Comparison of ENCODE assay signal across 11 cellular contexts in genomic region chr5:139061856-139062255, GRCh38.
DNase-seq lines count a peak whose midpoint lies in the region; ATAC-seq, FAIRE-seq and TF ChIP-seq lines count a peak whose summit lies in the region.
"Had no signal": no experiment of that assay in that cellular context is flagged by ENCODE, and none has a peak within 500 bp of the region (broad histone marks: within the 10 kb centered on the region; RNA-seq: fewer than 3 reads in every experiment).

No MANE protein-coding gene starts in this region.

- peaks cover 0 to 8% (median 0%) of the 10 kb centered on the region in 4 donors for H3K4me1 Mint-ChIP-seq in naive thymus-derived CD8-positive, alpha-beta T cell
- H3K4me1 Mint-ChIP-seq: activated naive CD8-positive, alpha-beta T cell treated with anti-CD3 and anti-CD28 coated beads for 36 hours had no signal

- peak; percentile 41 for ATAC-seq in SK-N-SH treated with all-trans-retinoic acid at 6 μM for 48 hours
- no peak for ATAC-seq in naive thymus-derived CD8-positive, alpha-beta T cell

- H3K9me3 Mint-ChIP-seq in naive thymus-derived CD8-positive, alpha-beta T cell: no peaks in the 10 kb centered on the region

- peak overlapping the region; percentile 33; the same call in 1 of the 2 replicates for H3K9ac ChIP-seq in iPS-20b (ENCODE audit: low read depth, low read length)

- DNase-seq in NCI-H2029 (lab: John Stamatoyannopoulos, UW): peak; percentile 58
- no peak for DNase-seq in NCI-H2029 treated with DMSO at 0.1 percent for 48 hours (lab: John Stamatoyannopoulos, UW)
- no peak for DNase-seq in suprapubic skin (ENCODE audit: low spot score in 2 of 2)
- no peak for DNase-seq in GM12892 (ENCODE audit: insufficient read length)
- DNase-seq in activated effector memory CD4-positive, alpha-beta T cell treated with Interleukin-2 at 50 U/mL for 16 hours: no peak
- no peak for DNase-seq in naive thymus-derived CD8-positive, alpha-beta T cell
- DNase-seq: activated naive CD8-positive, alpha-beta T cell treated with anti-CD3 and anti-CD28 coated beads for 36 hours; OCI-M1 had no signal

- H3K36me3 Mint-ChIP-seq in naive thymus-derived CD8-positive, alpha-beta T cell: peaks cover 0 to 6% (median 0%) of the 10 kb centered on the region in 3 donors

- 74% methylated on average over 4 of the region's 4 CpGs for WGBS in suprapubic skin

- no peak for TF ChIP-seq EP300 in suprapubic skin (IDR thresholded peaks at IDR 0.05)

- H3K27me3 ChIP-seq in iPS-20b (ENCODE audit: insufficient read depth, low read length) (no peaks in the 10 kb centered on the region), suprapubic skin (no peaks in the 10 kb centered on the region)

- TF ChIP-seq POLR2A in suprapubic skin (IDR thresholded peaks at IDR 0.05) (no peak), GM12892 (IDR thresholded peaks at IDR 0.05; ENCODE audit: low read depth, low read length) (no peak)

- H3K9me3 ChIP-seq in iPS-20b (ENCODE audit: insufficient read depth, low read depth, low read length) (no peaks in the 10 kb centered on the region), suprapubic skin (no peaks in the 10 kb centered on the region)
- H3K9me3 ChIP-seq: A549 had no signal

- FAIRE-seq in GM12892 (lab: Jason Lieb, UNC): no peak
- FAIRE-seq: A549 had no signal

- H3K27me3 Mint-ChIP-seq in naive thymus-derived CD8-positive, alpha-beta T cell: no peaks in the 10 kb centered on the region
- H3K27me3 Mint-ChIP-seq: activated naive CD8-positive, alpha-beta T cell treated with anti-CD3 and anti-CD28 coated beads for 36 hours had no signal

- H3K4me3 ChIP-seq in iPS-20b (ENCODE audit: low read length) (no peak overlapping the region), suprapubic skin (no peak overlapping the region)
- H3K4me3 ChIP-seq: A549 had no signal

- H3K36me3 ChIP-seq in iPS-20b (ENCODE audit: insufficient read depth, low read depth, low read length) (no peaks in the 10 kb centered on the region), suprapubic skin (no peaks in the 10 kb centered on the region)

- H3K4me3 Mint-ChIP-seq in naive thymus-derived CD8-positive, alpha-beta T cell: no peak overlapping the region
- H3K4me3 Mint-ChIP-seq: activated naive CD8-positive, alpha-beta T cell treated with anti-CD3 and anti-CD28 coated beads for 36 hours had no signal

- no peak overlapping the region for H3K27ac ChIP-seq in iPS-20b (ENCODE audit: low read length)
- H3K27ac ChIP-seq in suprapubic skin: peak overlapping the region; percentile 8

- H3K27ac Mint-ChIP-seq in naive thymus-derived CD8-positive, alpha-beta T cell: no peak overlapping the region
- H3K27ac Mint-ChIP-seq: activated naive CD8-positive, alpha-beta T cell treated with anti-CD3 and anti-CD28 coated beads for 36 hours had no signal

- no peak for TF ChIP-seq CTCF in suprapubic skin (IDR thresholded peaks at IDR 0.05)

- H3K4me1 ChIP-seq in iPS-20b (ENCODE audit: insufficient read depth, low read length) (peaks cover 9% of the 10 kb centered on the region; the same call in 1 of the 2 replicates), suprapubic skin (peaks cover 9% of the 10 kb centered on the region)

- POLR2A ChIA-PET in naive thymus-derived CD8-positive, alpha-beta T cell (lab: Charles Lee): interaction anchor here (0.6 kb wide), 1 partner anchor 10 kb away, joined by 3 read pairs; no protein-coding TSS in a partner anchor

TF ChIP-seq in SK-N-SH treated with all-trans-retinoic acid at 6 μM for 48 hours, 23 proteins besides CTCF, POLR2A, EP300 and RAD21:
- TF ChIP-seq ZNF8 (CRISPR knock-in tag; IDR thresholded peaks at IDR 0.05): no peak
- TF ChIP-seq ZC3H10 (CRISPR knock-in tag; IDR thresholded peaks at IDR 0.05): no peak
- no peak for TF ChIP-seq RARB (CRISPR knock-in tag; IDR thresholded peaks at IDR 0.05)
- TF ChIP-seq, protein P1, sequence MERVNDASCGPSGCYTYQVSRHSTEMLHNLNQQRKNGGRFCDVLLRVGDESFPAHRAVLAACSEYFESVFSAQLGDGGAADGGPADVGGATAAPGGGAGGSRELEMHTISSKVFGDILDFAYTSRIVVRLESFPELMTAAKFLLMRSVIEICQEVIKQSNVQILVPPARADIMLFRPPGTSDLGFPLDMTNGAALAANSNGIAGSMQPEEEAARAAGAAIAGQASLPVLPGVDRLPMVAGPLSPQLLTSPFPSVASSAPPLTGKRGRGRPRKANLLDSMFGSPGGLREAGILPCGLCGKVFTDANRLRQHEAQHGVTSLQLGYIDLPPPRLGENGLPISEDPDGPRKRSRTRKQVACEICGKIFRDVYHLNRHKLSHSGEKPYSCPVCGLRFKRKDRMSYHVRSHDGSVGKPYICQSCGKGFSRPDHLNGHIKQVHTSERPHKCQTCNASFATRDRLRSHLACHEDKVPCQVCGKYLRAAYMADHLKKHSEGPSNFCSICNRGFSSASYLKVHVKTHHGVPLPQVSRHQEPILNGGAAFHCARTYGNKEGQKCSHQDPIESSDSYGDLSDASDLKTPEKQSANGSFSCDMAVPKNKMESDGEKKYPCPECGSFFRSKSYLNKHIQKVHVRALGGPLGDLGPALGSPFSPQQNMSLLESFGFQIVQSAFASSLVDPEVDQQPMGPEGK (CRISPR knock-in tag; IDR thresholded peaks at IDR 0.05; ENCODE audit: borderline replicate concordance): no peak
- no peak for TF ChIP-seq PPARA (CRISPR knock-in tag; IDR thresholded peaks at IDR 0.05; ENCODE audit: borderline replicate concordance)
- TF ChIP-seq ARNTL (CRISPR knock-in tag; IDR thresholded peaks at IDR 0.05; ENCODE audit: borderline replicate concordance, low read depth): no peak
- no peak for TF ChIP-seq TOX (CRISPR knock-in tag; IDR thresholded peaks at IDR 0.05; ENCODE audit: borderline replicate concordance)
- TF ChIP-seq SNAI2 (CRISPR knock-in tag; IDR thresholded peaks at IDR 0.05): no peak
- no peak for TF ChIP-seq CSDC2 (CRISPR knock-in tag; IDR thresholded peaks at IDR 0.05)
- no peak for TF ChIP-seq ZNF70 (CRISPR knock-in tag; IDR thresholded peaks at IDR 0.05)
- no peak for TF ChIP-seq CSRNP3 (CRISPR knock-in tag; IDR thresholded peaks at IDR 0.05)
- TF ChIP-seq ESRRG (CRISPR knock-in tag; IDR thresholded peaks at IDR 0.05): no peak
- TF ChIP-seq POU6F1 (CRISPR knock-in tag; IDR thresholded peaks at IDR 0.05; ENCODE audit: borderline replicate concordance, low read depth): no peak
- no peak for TF ChIP-seq ISL1 (CRISPR knock-in tag; IDR thresholded peaks at IDR 0.05)
- TF ChIP-seq, protein P2, sequence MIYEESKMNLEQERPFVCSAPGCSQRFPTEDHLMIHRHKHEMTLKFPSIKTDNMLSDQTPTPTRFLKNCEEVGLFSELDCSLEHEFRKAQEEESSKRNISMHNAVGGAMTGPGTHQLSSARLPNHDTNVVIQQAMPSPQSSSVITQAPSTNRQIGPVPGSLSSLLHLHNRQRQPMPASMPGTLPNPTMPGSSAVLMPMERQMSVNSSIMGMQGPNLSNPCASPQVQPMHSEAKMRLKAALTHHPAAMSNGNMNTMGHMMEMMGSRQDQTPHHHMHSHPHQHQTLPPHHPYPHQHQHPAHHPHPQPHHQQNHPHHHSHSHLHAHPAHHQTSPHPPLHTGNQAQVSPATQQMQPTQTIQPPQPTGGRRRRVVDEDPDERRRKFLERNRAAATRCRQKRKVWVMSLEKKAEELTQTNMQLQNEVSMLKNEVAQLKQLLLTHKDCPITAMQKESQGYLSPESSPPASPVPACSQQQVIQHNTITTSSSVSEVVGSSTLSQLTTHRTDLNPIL (CRISPR knock-in tag; IDR thresholded peaks at IDR 0.05; ENCODE audit: low read depth): no peak
- TF ChIP-seq TCF4 (CRISPR knock-in tag; IDR thresholded peaks at IDR 0.05; ENCODE audit: borderline replicate concordance): no peak
